1 cellular context compared by ENCODE assay signal in the genomic region with DNA sequence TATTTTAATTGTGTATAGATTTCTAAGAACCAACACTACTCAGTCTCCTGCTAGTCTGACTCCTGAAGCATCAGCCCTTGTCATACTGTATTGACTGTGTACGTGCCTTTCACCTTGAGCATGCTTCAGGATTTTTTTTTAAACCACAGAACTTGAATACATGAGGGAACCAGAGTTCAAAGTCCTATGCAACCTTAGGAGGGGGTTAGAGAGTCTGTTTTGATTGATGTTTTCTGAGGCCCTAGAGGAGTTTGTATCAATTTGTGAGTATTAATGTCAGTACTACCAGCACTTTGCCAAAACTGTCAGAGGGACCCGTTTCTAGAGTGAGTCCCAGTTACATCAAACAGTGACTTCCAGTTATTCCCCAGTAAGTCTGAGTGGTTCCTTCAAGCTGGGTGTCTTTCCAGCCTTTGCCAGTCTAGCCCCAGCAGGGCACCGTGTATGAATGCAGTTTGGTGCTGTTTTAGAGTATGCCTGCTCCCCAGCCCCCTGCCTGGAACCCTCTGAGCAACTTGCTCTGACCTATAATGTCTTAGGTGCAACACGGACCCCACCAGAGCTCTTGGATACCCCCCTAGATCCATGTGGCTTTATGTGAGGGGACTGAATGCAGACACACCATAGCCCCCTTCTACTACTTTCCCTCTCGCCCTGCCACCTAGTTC.
TF ChIP-seq lines count a peak whose summit lies in the region.

No MANE protein-coding gene starts in this region.

TF ChIP-seq in HepG2, 621 proteins besides CTCF, POLR2A, EP300 and RAD21 (continued from another document and continues in another):
- TF ChIP-seq KLF11 (CRISPR knock-in tag; IDR thresholded peaks at IDR 0.05) (0 out of 2 replicates have a peak, but pooled peaks have one; percentile 5), ZNF431 (CRISPR knock-in tag; IDR thresholded peaks at IDR 0.05; ENCODE audit: borderline replicate concordance, low read depth) (no peak), PRPF4 (IDR thresholded peaks at IDR 0.05; ENCODE audit: low read depth, low read length, poor library complexity, severe bottlenecking) (no peak), PPARG (CRISPR knock-in tag; conservative IDR thresholded peaks at IDR 0.05) (peak; percentile 76; the same call in 1 of the 2 replicates), KLF12 (CRISPR knock-in tag; IDR thresholded peaks at IDR 0.05; ENCODE audit: borderline replicate concordance) (no peak), ZFX (CRISPR knock-in tag; IDR thresholded peaks at IDR 0.05; ENCODE audit: low read depth) (no peak), ZNF276 (CRISPR knock-in tag; IDR thresholded peaks at IDR 0.05; ENCODE audit: low read depth) (0 out of 2 replicates have a peak, but pooled peaks have one; percentile 11), TOPORS (CRISPR knock-in tag; IDR thresholded peaks at IDR 0.05) (no peak), CENPX (CRISPR knock-in tag; IDR thresholded peaks at IDR 0.05) (no peak), ZNF253 (CRISPR knock-in tag; IDR thresholded peaks at IDR 0.05; ENCODE audit: borderline replicate concordance) (peak; percentile 92; the same call in 1 of the 2 replicates), TAF1 (CRISPR knock-in tag; IDR thresholded peaks at IDR 0.05) (no peak), ZNF564 (CRISPR knock-in tag; IDR thresholded peaks at IDR 0.05) (no peak), SYNCRIP (IDR thresholded peaks at IDR 0.05; ENCODE audit: insufficient read depth, low read depth, low read length) (no peak), MBNL3 (CRISPR knock-in tag; conservative IDR thresholded peaks at IDR 0.05) (0 out of 2 replicates have a peak, but pooled peaks have one; percentile 75), TBX2 (CRISPR knock-in tag; IDR thresholded peaks at IDR 0.05; ENCODE audit: borderline replicate concordance) (peak; percentile 58; the same call in 1 of the 2 replicates), TERF1 (CRISPR knock-in tag; IDR thresholded peaks at IDR 0.05) (no peak), RERE (CRISPR knock-in tag; IDR thresholded peaks at IDR 0.05; ENCODE audit: low read depth) (peak; percentile 35; the same call in 1 of the 2 replicates), ZFP37 (CRISPR knock-in tag; IDR thresholded peaks at IDR 0.05; ENCODE audit: borderline replicate concordance) (no peak)
- TF ChIP-seq, protein P1, sequence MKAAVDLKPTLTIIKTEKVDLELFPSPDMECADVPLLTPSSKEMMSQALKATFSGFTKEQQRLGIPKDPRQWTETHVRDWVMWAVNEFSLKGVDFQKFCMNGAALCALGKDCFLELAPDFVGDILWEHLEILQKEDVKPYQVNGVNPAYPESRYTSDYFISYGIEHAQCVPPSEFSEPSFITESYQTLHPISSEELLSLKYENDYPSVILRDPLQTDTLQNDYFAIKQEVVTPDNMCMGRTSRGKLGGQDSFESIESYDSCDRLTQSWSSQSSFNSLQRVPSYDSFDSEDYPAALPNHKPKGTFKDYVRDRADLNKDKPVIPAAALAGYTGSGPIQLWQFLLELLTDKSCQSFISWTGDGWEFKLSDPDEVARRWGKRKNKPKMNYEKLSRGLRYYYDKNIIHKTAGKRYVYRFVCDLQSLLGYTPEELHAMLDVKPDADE (CRISPR knock-in tag; IDR thresholded peaks at IDR 0.05), result no peak
- TF ChIP-seq, protein P2, sequence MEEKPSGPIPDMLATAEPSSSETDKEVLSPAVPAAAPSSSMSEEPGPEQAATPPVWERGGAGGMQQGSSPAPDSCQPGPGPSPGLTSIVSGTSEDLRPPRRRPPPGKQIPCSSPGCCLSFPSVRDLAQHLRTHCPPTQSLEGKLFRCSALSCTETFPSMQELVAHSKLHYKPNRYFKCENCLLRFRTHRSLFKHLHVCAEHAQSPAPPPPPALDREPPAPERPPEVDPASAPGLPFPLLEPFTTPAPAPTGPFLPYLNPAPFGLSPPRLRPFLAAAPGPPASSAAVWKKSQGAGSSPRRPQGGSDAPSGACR (CRISPR knock-in tag; IDR thresholded peaks at IDR 0.05), result peak; percentile 73; the same call in 1 of the 2 replicates
- TF ChIP-seq, protein P3, sequence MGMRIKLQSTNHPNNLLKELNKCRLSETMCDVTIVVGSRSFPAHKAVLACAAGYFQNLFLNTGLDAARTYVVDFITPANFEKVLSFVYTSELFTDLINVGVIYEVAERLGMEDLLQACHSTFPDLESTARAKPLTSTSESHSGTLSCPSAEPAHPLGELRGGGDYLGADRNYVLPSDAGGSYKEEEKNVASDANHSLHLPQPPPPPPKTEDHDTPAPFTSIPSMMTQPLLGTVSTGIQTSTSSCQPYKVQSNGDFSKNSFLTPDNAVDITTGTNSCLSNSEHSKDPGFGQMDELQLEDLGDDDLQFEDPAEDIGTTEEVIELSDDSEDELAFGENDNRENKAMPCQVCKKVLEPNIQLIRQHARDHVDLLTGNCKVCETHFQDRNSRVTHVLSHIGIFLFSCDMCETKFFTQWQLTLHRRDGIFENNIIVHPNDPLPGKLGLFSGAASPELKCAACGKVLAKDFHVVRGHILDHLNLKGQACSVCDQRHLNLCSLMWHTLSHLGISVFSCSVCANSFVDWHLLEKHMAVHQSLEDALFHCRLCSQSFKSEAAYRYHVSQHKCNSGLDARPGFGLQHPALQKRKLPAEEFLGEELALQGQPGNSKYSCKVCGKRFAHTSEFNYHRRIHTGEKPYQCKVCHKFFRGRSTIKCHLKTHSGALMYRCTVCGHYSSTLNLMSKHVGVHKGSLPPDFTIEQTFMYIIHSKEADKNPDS (CRISPR knock-in tag; IDR thresholded peaks at IDR 0.05), result 0 out of 2 replicates have a peak, but pooled peaks have one; percentile 71
- TF ChIP-seq, protein P4, sequence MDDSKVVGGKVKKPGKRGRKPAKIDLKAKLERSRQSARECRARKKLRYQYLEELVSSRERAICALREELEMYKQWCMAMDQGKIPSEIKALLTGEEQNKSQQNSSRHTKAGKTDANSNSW (CRISPR knock-in tag; IDR thresholded peaks at IDR 0.05; ENCODE audit: borderline replicate concordance), result no peak
- TF ChIP-seq, protein P5, sequence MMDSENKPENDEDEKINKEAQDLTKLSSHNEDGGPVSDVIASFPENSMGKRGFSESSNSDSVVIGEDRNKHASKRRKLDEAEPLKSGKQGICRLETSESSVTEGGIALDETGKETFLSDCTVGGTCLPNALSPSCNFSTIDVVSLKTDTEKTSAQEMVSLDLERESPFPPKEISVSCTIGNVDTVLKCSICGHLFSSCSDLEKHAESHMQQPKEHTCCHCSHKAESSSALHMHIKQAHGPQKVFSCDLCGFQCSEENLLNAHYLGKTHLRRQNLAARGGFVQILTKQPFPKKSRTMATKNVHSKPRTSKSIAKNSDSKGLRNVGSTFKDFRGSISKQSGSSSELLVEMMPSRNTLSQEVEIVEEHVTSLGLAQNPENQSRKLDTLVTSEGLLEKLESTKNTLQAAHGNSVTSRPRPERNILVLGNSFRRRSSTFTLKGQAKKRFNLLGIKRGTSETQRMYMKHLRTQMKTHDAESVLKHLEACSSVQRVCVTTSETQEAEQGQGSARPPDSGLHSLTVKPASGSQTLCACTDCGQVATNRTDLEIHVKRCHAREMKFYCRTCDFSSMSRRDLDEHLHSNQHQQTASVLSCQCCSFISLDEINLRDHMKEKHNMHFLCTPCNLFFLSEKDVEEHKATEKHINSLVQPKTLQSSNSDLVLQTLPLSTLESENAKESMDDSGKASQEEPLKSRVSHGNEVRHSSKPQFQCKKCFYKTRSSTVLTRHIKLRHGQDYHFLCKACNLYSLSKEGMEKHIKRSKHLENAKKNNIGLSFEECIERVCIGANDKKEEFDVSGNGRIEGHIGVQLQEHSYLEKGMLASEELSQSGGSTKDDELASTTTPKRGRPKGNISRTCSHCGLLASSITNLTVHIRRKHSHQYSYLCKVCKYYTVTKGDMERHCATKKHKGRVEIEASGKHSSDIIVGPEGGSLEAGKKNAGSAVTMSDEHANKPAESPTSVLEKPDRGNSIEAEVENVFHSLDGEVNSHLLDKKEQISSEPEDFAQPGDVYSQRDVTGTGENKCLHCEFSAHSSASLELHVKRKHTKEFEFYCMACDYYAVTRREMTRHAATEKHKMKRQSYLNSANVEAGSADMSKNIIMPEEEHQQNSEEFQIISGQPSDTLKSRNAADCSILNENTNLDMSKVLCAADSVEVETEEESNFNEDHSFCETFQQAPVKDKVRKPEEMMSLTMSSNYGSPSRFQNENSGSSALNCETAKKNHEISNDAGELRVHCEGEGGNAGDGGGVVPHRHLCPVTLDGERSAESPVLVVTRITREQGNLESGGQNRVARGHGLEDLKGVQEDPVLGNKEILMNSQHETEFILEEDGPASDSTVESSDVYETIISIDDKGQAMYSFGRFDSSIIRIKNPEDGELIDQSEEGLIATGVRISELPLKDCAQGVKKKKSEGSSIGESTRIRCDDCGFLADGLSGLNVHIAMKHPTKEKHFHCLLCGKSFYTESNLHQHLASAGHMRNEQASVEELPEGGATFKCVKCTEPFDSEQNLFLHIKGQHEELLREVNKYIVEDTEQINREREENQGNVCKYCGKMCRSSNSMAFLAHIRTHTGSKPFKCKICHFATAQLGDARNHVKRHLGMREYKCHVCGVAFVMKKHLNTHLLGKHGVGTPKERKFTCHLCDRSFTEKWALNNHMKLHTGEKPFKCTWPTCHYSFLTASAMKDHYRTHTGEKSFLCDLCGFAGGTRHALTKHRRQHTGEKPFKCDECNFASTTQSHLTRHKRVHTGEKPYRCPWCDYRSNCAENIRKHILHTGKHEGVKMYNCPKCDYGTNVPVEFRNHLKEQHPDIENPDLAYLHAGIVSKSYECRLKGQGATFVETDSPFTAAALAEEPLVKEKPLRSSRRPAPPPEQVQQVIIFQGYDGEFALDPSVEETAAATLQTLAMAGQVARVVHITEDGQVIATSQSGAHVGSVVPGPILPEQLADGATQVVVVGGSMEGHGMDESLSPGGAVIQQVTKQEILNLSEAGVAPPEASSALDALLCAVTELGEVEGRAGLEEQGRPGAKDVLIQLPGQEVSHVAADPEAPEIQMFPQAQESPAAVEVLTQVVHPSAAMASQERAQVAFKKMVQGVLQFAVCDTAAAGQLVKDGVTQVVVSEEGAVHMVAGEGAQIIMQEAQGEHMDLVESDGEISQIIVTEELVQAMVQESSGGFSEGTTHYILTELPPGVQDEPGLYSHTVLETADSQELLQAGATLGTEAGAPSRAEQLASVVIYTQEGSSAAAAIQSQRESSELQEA (CRISPR knock-in tag; IDR thresholded peaks at IDR 0.05; ENCODE audit: not compliant biosample characterization), result no peak
- TF ChIP-seq, protein P6, sequence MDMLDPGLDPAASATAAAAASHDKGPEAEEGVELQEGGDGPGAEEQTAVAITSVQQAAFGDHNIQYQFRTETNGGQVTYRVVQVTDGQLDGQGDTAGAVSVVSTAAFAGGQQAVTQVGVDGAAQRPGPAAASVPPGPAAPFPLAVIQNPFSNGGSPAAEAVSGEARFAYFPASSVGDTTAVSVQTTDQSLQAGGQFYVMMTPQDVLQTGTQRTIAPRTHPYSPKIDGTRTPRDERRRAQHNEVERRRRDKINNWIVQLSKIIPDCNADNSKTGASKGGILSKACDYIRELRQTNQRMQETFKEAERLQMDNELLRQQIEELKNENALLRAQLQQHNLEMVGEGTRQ (IDR thresholded peaks at IDR 0.05; ENCODE audit: low read depth, low read length), result no peak
- TF ChIP-seq, protein P6 (CRISPR knock-in tag; IDR thresholded peaks at IDR 0.05; ENCODE audit: borderline replicate concordance), result no peak
